ENCODE assay signal across 10 cellular contexts in the genomic region with DNA sequence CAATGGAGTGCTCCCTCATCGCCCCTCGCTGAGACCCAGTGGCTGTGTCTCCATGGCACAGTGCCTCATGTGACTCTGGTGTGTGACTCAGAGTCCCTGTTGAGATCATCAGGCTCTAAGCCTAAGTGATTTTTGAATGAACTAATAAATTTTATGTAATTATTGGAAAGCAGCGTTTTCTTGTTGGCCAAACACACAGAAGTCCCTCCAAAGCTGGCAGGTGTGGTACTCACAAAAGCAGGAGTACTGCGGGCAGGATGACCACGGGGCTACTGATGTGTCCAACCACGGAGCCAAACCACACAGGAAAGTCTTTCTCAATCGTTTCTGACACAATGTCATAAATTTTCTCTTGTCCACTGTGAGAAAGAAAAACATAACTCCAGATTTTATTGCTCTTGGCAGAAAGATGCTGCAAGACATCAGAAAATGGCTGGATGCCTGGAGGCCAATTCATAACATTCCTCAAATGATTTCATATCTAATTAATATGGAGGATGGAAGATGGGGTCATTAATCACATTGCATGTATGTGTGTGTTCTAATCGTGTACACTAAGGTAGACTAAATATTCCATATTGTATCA. TPM values are rescaled to one million over a fixed set of nuclear protein-coding genes. Genes with fewer than 3 reads are reported as not detected.
A peak's percentile ranks its signal among the peaks of the same experiment; 100 is the strongest.
DNase-seq lines count a peak whose midpoint lies in the region; ATAC-seq, FAIRE-seq and TF ChIP-seq lines count a peak whose summit lies in the region.
"Had no signal": no experiment of that assay in that cellular context is flagged by ENCODE, and none has a peak within 500 bp of the region (broad histone marks: within the 10 kb centered on the region; RNA-seq: fewer than 3 reads in every experiment).

No MANE protein-coding gene starts in this region.

- H3K4me2 ChIP-seq in A549: peak overlapping the region; percentile 34

- H3K4me1 ChIP-seq in A549: peaks cover 13% of the 10 kb centered on the region; the same call in 2 of the 3 replicates

- TF ChIP-seq CTCF in A549 (IDR thresholded peaks at IDR 0.05) (no peak), bronchial epithelial cell (IDR thresholded peaks at IDR 0.05; ENCODE audit: insufficient read depth, low read length, severe bottlenecking) (no peak)

- H3K9me3 ChIP-seq in A549: no peaks in the 10 kb centered on the region

- no peak overlapping the region for H3K4me3 ChIP-seq in A549
- no peak overlapping the region for H3K4me3 ChIP-seq in bronchial epithelial cell (ENCODE audit: low read depth, low read length)

- peak in 1 of 2 experiments; percentile 34; a peak in 1 of 5 replicates for TF ChIP-seq EP300 in A549 (IDR thresholded peaks at IDR 0.05)

- CTCF ChIA-PET in A549 (lab: Yijun Ruan, JAX): interaction anchor here (0.9 to 4.2 kb wide), 9 partner anchors 9 to 72 kb away, joined by 3 to 18 read pairs (median 4); no protein-coding TSS in a partner anchor

- no peak overlapping the region for H3K27ac ChIP-seq in A549

- WGBS in A549 (ENCODE audit: missing lambda C conversion rate): 12% methylated on average over 8 of the region's 8 CpGs

- no peaks in the 10 kb centered on the region for H3K36me3 ChIP-seq in bronchial epithelial cell (ENCODE audit: control insufficient read depth, insufficient read depth, low read length)

- ATAC-seq in A549 (peak in 1 of 2 experiments; percentile 57; a peak in 1 of 6 replicates), GM18870 (IDR thresholded peaks at IDR 0.05; ENCODE audit: unreplicated experiment) (no peak)

- DNase-seq in A549 (ENCODE audit: low read depth in 1 of 2, low spot score in 1 of 2): peak in 1 of 2 experiments; percentile 23
- peak; percentile 84 for DNase-seq in LHCN-M2 (ENCODE audit: low read depth)
- peak; percentile 15 for DNase-seq in bronchial epithelial cell (ENCODE audit: low read depth)
- peak; percentile 66 to 85 for DNase-seq in lung microvascular endothelial cell (ENCODE audit: low read depth in 2 of 2)
- DNase-seq in effector CD4-positive, alpha-beta T cell: no peak
- DNase-seq in stimulated activated naive CD4-positive, alpha-beta T cell (lab: John Stamatoyannopoulos, UW): no peak
- DNase-seq in HPDE6-E6E7 (ENCODE audit: extremely low spot score): no peak
- DNase-seq: CD4-positive, CD25-positive, alpha-beta regulatory T cell; NK-92 treated with Interleukin-12 subunit alpha and Interleukin-12 subunit beta, amount 100 ng/mL, for 24 hours had no signal

- POLR2A ChIA-PET in A549 (lab: Yijun Ruan, JAX): no interaction called here

- TF ChIP-seq POLR2A in A549 (IDR thresholded peaks at IDR 0.05; ENCODE audit: low read length): no peak

- TF ChIP-seq RAD21 in A549 (conservative IDR thresholded peaks at IDR 0.05 in 1 of 2, IDR thresholded peaks at IDR 0.05 in 1 of 2): no peak

- H3K27me3 ChIP-seq in bronchial epithelial cell (ENCODE audit: control insufficient read depth, insufficient read depth, low read length): no peaks in the 10 kb centered on the region

- FAIRE-seq in A549 (lab: Jason Lieb, UNC) (no peak), bronchial epithelial cell (lab: Jason Lieb, UNC) (no peak)

TF ChIP-seq in A549, 52 proteins besides CTCF, POLR2A, EP300 and RAD21 (continues in another document):
- no peak for TF ChIP-seq HOXA7 (CRISPR knock-in tag; IDR thresholded peaks at IDR 0.05)
- no peak for TF ChIP-seq FOSB (CRISPR knock-in tag; IDR thresholded peaks at IDR 0.05)
- no peak for TF ChIP-seq KDM1A (IDR thresholded peaks at IDR 0.05; ENCODE audit: low read depth)
- TF ChIP-seq SREBF2 (IDR thresholded peaks at IDR 0.05): no peak
- TF ChIP-seq ZSCAN20 (CRISPR knock-in tag; IDR thresholded peaks at IDR 0.05): no peak
- TF ChIP-seq, protein P1, sequence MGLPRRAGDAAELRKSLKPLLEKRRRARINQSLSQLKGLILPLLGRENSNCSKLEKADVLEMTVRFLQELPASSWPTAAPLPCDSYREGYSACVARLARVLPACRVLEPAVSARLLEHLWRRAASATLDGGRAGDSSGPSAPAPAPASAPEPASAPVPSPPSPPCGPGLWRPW (IDR thresholded peaks at IDR 0.05): 0 out of 2 replicates have a peak, but pooled peaks have one; percentile 41
- TF ChIP-seq ATOH8 (CRISPR knock-in tag; IDR thresholded peaks at IDR 0.05; ENCODE audit: low read depth): no peak
- TF ChIP-seq ZFP36 (IDR thresholded peaks at IDR 0.05; ENCODE audit: borderline replicate concordance, partially characterized antibody): no peak
- no peak for TF ChIP-seq NR3C1 (IDR thresholded peaks at IDR 0.05)
- TF ChIP-seq JUN (IDR thresholded peaks at IDR 0.05): no peak
- TF ChIP-seq CEBPB (IDR thresholded peaks at IDR 0.05): 0 out of 4 replicates have a peak, but pooled peaks have one; percentile 22 to 46
- no peak for TF ChIP-seq POLR2AphosphoS2 (conservative IDR thresholded peaks at IDR 0.05; ENCODE audit: low read length)
- no peak for TF ChIP-seq HEYL (CRISPR knock-in tag; IDR thresholded peaks at IDR 0.05)
- no peak for TF ChIP-seq BCL3 (IDR thresholded peaks at IDR 0.05)
- no peak for TF ChIP-seq NFE2L2 (conservative IDR thresholded peaks at IDR 0.05; ENCODE audit: low read length)
- TF ChIP-seq CBX2 (IDR thresholded peaks at IDR 0.05; ENCODE audit: borderline replicate concordance, low read depth): no peak
- TF ChIP-seq JUNB (IDR thresholded peaks at IDR 0.05): peak; percentile 36; the same call in 1 of the 2 replicates
- TF ChIP-seq MAFK (IDR thresholded peaks at IDR 0.05; ENCODE audit: partially characterized antibody): no peak
- TF ChIP-seq HDAC2 (IDR thresholded peaks at IDR 0.05): no peak
- TF ChIP-seq MAZ (IDR thresholded peaks at IDR 0.05; ENCODE audit: borderline replicate concordance, low read depth, low read length): no peak
- no peak for TF ChIP-seq FOXS1 (CRISPR knock-in tag; IDR thresholded peaks at IDR 0.05)
- TF ChIP-seq EHMT2 (IDR thresholded peaks at IDR 0.05; ENCODE audit: low read depth): no peak
- TF ChIP-seq FOSL2 (IDR thresholded peaks at IDR 0.05): 0 out of 2 replicates have a peak, but pooled peaks have one; percentile 2
- no peak for TF ChIP-seq FOSL2 (CRISPR knock-in tag; IDR thresholded peaks at IDR 0.05)
- TF ChIP-seq BHLHE40 (IDR thresholded peaks at IDR 0.05; ENCODE audit: low read depth, low read length): no peak
- no peak for TF ChIP-seq PBX3 (IDR thresholded peaks at IDR 0.05)
- TF ChIP-seq KDM5A (IDR thresholded peaks at IDR 0.05): no peak

RNA-seq across cellular contexts. Expression of gene STARD5, which starts 14.6 kb away (rescaled TPM):
- 2.8 TPM in 2 replicates for polyA plus RNA-seq in A549 (2011; rRNA removed)
- polyA plus RNA-seq in A549 (2012; cell fraction: cytosol; rRNA removed): 3.7 and 3.8 TPM in 2 replicates
- polyA plus RNA-seq in A549 (2012; cell fraction: nucleus; rRNA removed): 5.1 and 5.8 TPM in 2 replicates
- 2.1 TPM in 3 replicates for polyA plus RNA-seq in A549 (2017; fragmentation: RNase III; extraction: RNeasy Plus Mini Kit Qiagen cat#74134 plus additional on column Dnase treatment)
- polyA minus RNA-seq in A549 (2011; rRNA and poly(A)+ RNA removed): 2.5 and 6.3 TPM in 2 replicates
- 4.3 and 4.6 TPM in 2 replicates for total RNA-seq in LHCN-M2 (2014; rRNA removed)
- 5.2 TPM for polyA plus RNA-seq in LHCN-M2 (2012)
- 5.0 and 5.9 TPM in 2 replicates for total RNA-seq in bronchial epithelial cell
- 0.87 and 1.6 TPM in 2 replicates for total RNA-seq in lung microvascular endothelial cell

RNA-seq across cellular contexts. Expression of gene TMC3, which starts 35.5 kb away (rescaled TPM):
- polyA plus RNA-seq in A549 (2011; rRNA removed) (not detected in 2 replicates), A549 (2017; fragmentation: RNase III; extraction: RNeasy Plus Mini Kit Qiagen cat#74134 plus additional on column Dnase treatment) (not detected in 3 replicates)
- polyA plus RNA-seq in A549 (2012; cell fraction: cytosol; rRNA removed): not detected in 2 replicates
- polyA plus RNA-seq in A549 (2012; cell fraction: nucleus; rRNA removed): not detected in 2 replicates
- 0.04 TPM in 1 of 2 replicates, not detected in the other for polyA minus RNA-seq in A549 (2011; rRNA and poly(A)+ RNA removed)
- total RNA-seq in LHCN-M2 (2014; rRNA removed) (not detected in 2 replicates), bronchial epithelial cell (not detected in 2 replicates), lung microvascular endothelial cell (not detected in 2 replicates)
- 0.02 TPM for polyA plus RNA-seq in LHCN-M2 (2012)
- total RNA-seq: CD4-positive, CD25-positive, alpha-beta regulatory T cell had no signal

Comparison
In these comparisons a context has a peak if more than half of its experiments do, and no peak if none do; other contexts are left out.
1. DNase-seq: peak in LHCN-M2 (single experiment), bronchial epithelial cell (single experiment) and lung microvascular endothelial cell (2 of 2); none in effector CD4-positive, alpha-beta T cell (single experiment), stimulated activated naive CD4-positive, alpha-beta T cell (0 of 6) and HPDE6-E6E7 (single experiment).